25 cellular contexts compared by ENCODE assay signal in the genomic region with DNA sequence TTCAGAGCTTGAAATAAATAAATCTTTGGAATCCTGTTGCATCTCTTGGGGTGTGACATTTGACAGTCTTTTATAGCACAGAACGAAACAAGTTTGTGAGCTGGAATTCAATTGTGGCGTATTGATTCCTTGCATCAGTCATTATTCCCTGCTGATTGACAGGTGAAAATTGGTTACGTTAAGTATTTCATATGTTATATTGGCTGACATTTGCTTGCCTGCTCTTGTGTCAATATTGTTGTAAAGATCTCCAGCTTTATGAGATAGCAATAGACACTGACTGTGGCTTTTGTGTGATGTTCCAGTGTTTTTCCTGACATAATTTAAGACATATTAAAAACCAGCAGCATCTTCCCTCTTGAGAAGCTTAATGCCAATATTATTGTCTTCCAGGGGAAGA.
"Had no signal": no experiment of that assay in that cellular context is flagged by ENCODE, and none has a peak within 500 bp of the region (broad histone marks: within the 10 kb centered on the region; RNA-seq: fewer than 3 reads in every experiment).

No MANE protein-coding gene starts in this region.

- H3K27ac ChIP-seq: coronary artery, epithelial cell of prostate, esophagus squamous epithelium, gastrocnemius medialis, heart right ventricle, left lung, lower lobe of right lung had no signal

- H3K4me1 ChIP-seq: esophagus squamous epithelium, gastrocnemius medialis, heart right ventricle, left lung, lower lobe of right lung had no signal

- H3K4me3 ChIP-seq: coronary artery, esophagus squamous epithelium, gastrocnemius medialis, heart right ventricle, left lung, lower lobe of right lung had no signal

- H3K9me3 Mint-ChIP-seq: endodermal cell had no signal

- H3K27ac Mint-ChIP-seq: effector memory CD8-positive, alpha-beta T cell; endodermal cell; naive thymus-derived CD4-positive, alpha-beta T cell had no signal

- H3K9me3 ChIP-seq: esophagus squamous epithelium, gastrocnemius medialis, heart right ventricle, left lung, lower lobe of right lung had no signal

- H3K27me3 Mint-ChIP-seq: effector memory CD8-positive, alpha-beta T cell; naive thymus-derived CD4-positive, alpha-beta T cell had no signal

- ATAC-seq: effector memory CD8-positive, alpha-beta T cell; esophagus mucosa; gastrocnemius medialis; heart right ventricle; left cardiac atrium; left lung; left ventricle myocardium superior; lower lobe of right lung; naive thymus-derived CD4-positive, alpha-beta T cell had no signal

- H3K4me3 Mint-ChIP-seq: effector memory CD8-positive, alpha-beta T cell; endodermal cell; naive thymus-derived CD4-positive, alpha-beta T cell had no signal

- H3K36me3 ChIP-seq: esophagus squamous epithelium, gastrocnemius medialis, heart right ventricle, left lung, lower lobe of right lung had no signal

- H3K4me1 Mint-ChIP-seq: endodermal cell; naive thymus-derived CD4-positive, alpha-beta T cell had no signal

- FAIRE-seq: colon, islet of Langerhans, keratinocyte had no signal

- H3K27me3 ChIP-seq: esophagus squamous epithelium, gastrocnemius medialis, heart right ventricle, left lung had no signal

- H3K36me3 Mint-ChIP-seq: naive thymus-derived CD4-positive, alpha-beta T cell had no signal

- DNase-seq: effector CD8-positive, alpha-beta T cell; effector memory CD8-positive, alpha-beta T cell; endodermal cell; erythroblast; esophagus squamous epithelium; foreskin fibroblast; foreskin melanocyte; gastrocnemius medialis; glutamatergic neuron; head of caudate nucleus; heart right ventricle; hippocampal formation; left cardiac atrium; left lung; left ventricle myocardium superior; lower lobe of right lung; mesenchymal stem cell; midbrain; naive thymus-derived CD4-positive, alpha-beta T cell had no signal
